In the genomic region with DNA sequence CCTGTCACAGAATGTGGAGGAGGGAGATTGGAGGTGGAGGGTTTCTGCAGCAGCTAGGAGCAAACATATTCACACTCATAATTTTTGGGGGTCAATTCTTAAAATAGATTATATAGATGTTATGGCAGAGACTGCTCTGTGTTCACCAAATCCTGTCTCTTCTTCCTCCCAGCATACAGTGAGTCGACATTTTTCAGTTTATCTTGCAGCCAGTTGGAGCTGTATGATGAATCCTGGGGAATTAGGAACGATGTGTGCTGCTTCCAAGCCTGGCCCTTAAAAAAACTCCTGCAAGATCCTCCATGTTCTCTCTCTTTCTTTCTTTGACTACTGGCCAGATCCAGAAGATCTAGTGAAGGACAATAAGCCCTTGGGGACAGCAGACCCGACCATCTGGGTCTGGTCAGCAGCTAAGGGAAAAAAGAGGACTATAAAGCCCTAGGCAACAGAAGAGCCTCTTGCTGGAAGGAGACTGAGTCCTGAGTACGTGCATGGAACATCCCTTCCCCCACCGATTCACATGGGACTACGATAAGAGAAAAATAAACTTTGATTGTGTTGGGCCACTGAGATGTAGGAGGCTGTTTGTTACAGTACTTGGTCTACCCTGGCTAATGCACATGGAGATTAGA, we compare ENCODE assay signal across 20 cellular contexts.
"Had no signal": no experiment of that assay in that cellular context is flagged by ENCODE, and none has a peak within 500 bp of the region (broad histone marks: within the 10 kb centered on the region; RNA-seq: fewer than 3 reads in every experiment).

No MANE protein-coding gene starts in this region.

- H3K4me1 Mint-ChIP-seq: activated B cell treated with CpG ODN at 0.5 μM for 24 hours; activated CD4-positive, alpha-beta T cell treated with anti-CD3 and anti-CD28 coated beads for 36 hours; activated naive CD8-positive, alpha-beta T cell treated with anti-CD3 and anti-CD28 coated beads, Interleukin-2, amount 10 ng/mL, durations not matched to agents 7 days and 5 days had no signal

- H3K27ac ChIP-seq: esophagus squamous epithelium, parathyroid adenoma, thoracic aorta, upper lobe of left lung had no signal

- H3K27me3 ChIP-seq: upper lobe of left lung had no signal

- H3K27ac Mint-ChIP-seq: activated B cell treated with CpG ODN at 0.5 μM for 24 hours; activated CD4-positive, alpha-beta T cell treated with anti-CD3 and anti-CD28 coated beads for 36 hours; activated naive CD4-positive, alpha-beta T cell treated with anti-CD3 and anti-CD28 coated beads for 36 hours; activated naive CD8-positive, alpha-beta T cell treated with anti-CD3 and anti-CD28 coated beads, Interleukin-2, amount 10 ng/mL, durations not matched to agents 7 days and 5 days; endodermal cell; natural killer cell treated with Interleukin-12 subunit alpha and Interleukin-12 subunit beta and Interleukin-15 and Interleukin-18, amount 100 ng/mL, for 72 hours; T-helper 1 cell treated with Interleukin-12 subunit alpha and Interleukin-12 subunit beta and Interleukin-4 antibody, amounts not matched to agents 30 μg/mL and 1 μg/mL, for 36 hours had no signal

- DNase-seq: activated B cell treated with CpG ODN at 0.5 μM for 24 hours; activated CD4-positive, alpha-beta T cell treated with anti-CD3 and anti-CD28 coated beads for 36 hours; activated CD4-positive, alpha-beta T cell treated with anti-CD3 and anti-CD28 coated beads, Interleukin-2, amount 50 U/mL, for 4 hours; activated effector memory CD4-positive, alpha-beta T cell treated with Interleukin-2 at 50 U/mL for 16 hours; activated naive CD4-positive, alpha-beta T cell treated with anti-CD3 and anti-CD28 coated beads for 36 hours; activated naive CD8-positive, alpha-beta T cell treated with anti-CD3 and anti-CD28 coated beads, Interleukin-2, amount 10 ng/mL, durations not matched to agents 7 days and 5 days; activated T-cell treated with anti-CD3 and anti-CD28 coated beads, Interleukin-2, amount 50 U/mL, for 48 hours; cortex of kidney; endodermal cell; esophagus squamous epithelium; stimulated activated CD4-positive, alpha-beta T cell treated with anti-CD3 and anti-CD28 coated beads, Interleukin-4, amount 100 ng/mL, for 24 hours; stimulated activated naive CD4-positive, alpha-beta T cell treated with Interleukin-2 at 50 U/mL for 16 hours; T1000; upper lobe of left lung had no signal

- H3K9me3 ChIP-seq: esophagus squamous epithelium, thoracic aorta had no signal

- H3K79me2 ChIP-seq: parathyroid adenoma had no signal

- H2AFZ ChIP-seq: parathyroid adenoma had no signal

- H3K27me3 Mint-ChIP-seq: activated B cell treated with CpG ODN at 0.5 μM for 24 hours; activated CD4-positive, alpha-beta T cell treated with anti-CD3 and anti-CD28 coated beads for 36 hours had no signal

- H3K4me3 ChIP-seq: esophagus squamous epithelium, thoracic aorta, upper lobe of left lung had no signal

- H3K4me3 Mint-ChIP-seq: activated B cell treated with CpG ODN at 0.5 μM for 24 hours; activated CD4-positive, alpha-beta T cell treated with anti-CD3 and anti-CD28 coated beads for 36 hours; activated naive CD4-positive, alpha-beta T cell treated with anti-CD3 and anti-CD28 coated beads for 36 hours; activated naive CD8-positive, alpha-beta T cell treated with anti-CD3 and anti-CD28 coated beads, Interleukin-2, amount 10 ng/mL, durations not matched to agents 7 days and 5 days; endodermal cell; natural killer cell treated with Interleukin-12 subunit alpha and Interleukin-12 subunit beta and Interleukin-15 and Interleukin-18, amount 100 ng/mL, for 72 hours; T-helper 1 cell treated with Interleukin-12 subunit alpha and Interleukin-12 subunit beta and Interleukin-4 antibody, amounts not matched to agents 30 μg/mL and 1 μg/mL, for 36 hours had no signal

- H3K9me3 Mint-ChIP-seq: activated B cell treated with CpG ODN at 0.5 μM for 24 hours; endodermal cell; natural killer cell treated with Interleukin-12 subunit alpha and Interleukin-12 subunit beta and Interleukin-15 and Interleukin-18, amount 100 ng/mL, for 72 hours; T-helper 1 cell treated with Interleukin-12 subunit alpha and Interleukin-12 subunit beta and Interleukin-4 antibody, amounts not matched to agents 30 μg/mL and 1 μg/mL, for 36 hours had no signal

- H3K4me1 ChIP-seq: esophagus squamous epithelium, parathyroid adenoma, upper lobe of left lung had no signal

- H3K36me3 Mint-ChIP-seq: activated naive CD8-positive, alpha-beta T cell treated with anti-CD3 and anti-CD28 coated beads, Interleukin-2, amount 10 ng/mL, durations not matched to agents 7 days and 5 days; natural killer cell treated with Interleukin-12 subunit alpha and Interleukin-12 subunit beta and Interleukin-15 and Interleukin-18, amount 100 ng/mL, for 72 hours had no signal

- H3K36me3 ChIP-seq: esophagus squamous epithelium, thoracic aorta, upper lobe of left lung had no signal

- H3K9ac ChIP-seq: parathyroid adenoma had no signal

- ATAC-seq: activated CD4-positive, alpha-beta T cell treated with anti-CD3 and anti-CD28 coated beads for 36 hours; left lobe of liver; natural killer cell treated with Interleukin-12 subunit alpha and Interleukin-12 subunit beta and Interleukin-15 and Interleukin-18, amount 100 ng/mL, for 72 hours; sciatic nerve had no signal
